Comparison of ENCODE assay signal across 12 cellular contexts in the genomic region with DNA sequence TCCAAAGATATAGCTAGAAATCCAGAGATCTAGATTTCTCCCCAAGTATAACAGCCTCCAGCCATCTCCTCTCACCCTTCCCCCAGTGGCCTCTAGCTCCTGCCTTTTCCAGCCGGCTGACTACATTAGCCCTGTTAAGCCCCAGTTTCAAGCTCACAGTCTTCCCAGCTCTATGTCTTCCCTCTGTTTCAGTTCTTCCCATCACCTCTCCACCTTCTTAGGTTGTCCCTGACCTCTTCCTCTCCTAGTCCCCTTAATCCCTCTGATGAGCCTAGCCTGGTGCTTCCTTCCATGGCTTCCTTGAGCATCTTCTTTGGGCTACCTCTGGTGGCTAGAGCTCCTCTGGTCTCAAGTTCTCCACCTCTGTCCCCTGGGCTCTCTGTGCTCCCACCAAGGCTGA. TPM values are rescaled to one million over a fixed set of nuclear protein-coding genes. Genes with fewer than 3 reads are reported as not detected.
DNase-seq lines count a peak whose midpoint lies in the region; ATAC-seq and TF ChIP-seq lines count a peak whose summit lies in the region.
"Had no signal": no experiment of that assay in that cellular context is flagged by ENCODE, and none has a peak within 500 bp of the region (broad histone marks: within the 10 kb centered on the region; RNA-seq: fewer than 3 reads in every experiment).

No MANE protein-coding gene starts in this region.

- peak overlapping the region; percentile 86 to 94 for H3K4me3 Mint-ChIP-seq in activated T-cell treated with anti-CD3 and anti-CD28 coated beads, Interleukin-2, amount 50 U/mL, for 72 hours
- H3K4me3 Mint-ChIP-seq in activated CD8-positive, alpha-beta T cell treated with anti-CD3 and anti-CD28 coated beads for 36 hours: peak overlapping the region; percentile 72
- H3K4me3 Mint-ChIP-seq in stimulated activated effector memory CD8-positive, alpha-beta T cell treated with anti-CD3 and anti-CD28 coated beads, Interleukin-12 subunit alpha, Interleukin-12 subunit beta, amount 100 ng/mL, for 72 hours: peak overlapping the region; percentile 78

- H3K36me3 ChIP-seq in iPS-20b (ENCODE audit: insufficient read depth, low read depth, low read length): no peaks in the 10 kb centered on the region
- H3K36me3 ChIP-seq in osteoblast (ENCODE audit: insufficient read depth, low read length): no peaks in the 10 kb centered on the region
- H3K36me3 ChIP-seq in left ventricle myocardium inferior: no peaks in the 10 kb centered on the region
- H3K36me3 ChIP-seq: lower lobe of right lung had no signal

- POLR2A ChIA-PET in activated CD8-positive, alpha-beta T cell treated with anti-CD3 and anti-CD28 coated beads for 36 hours (lab: Charles Lee): interaction anchor here (0.6 to 1.2 kb wide), 5 partner anchors 9 to 197 kb away, joined by 3 to 6 read pairs (median 3); a partner anchor contains a TSS
- POLR2A ChIA-PET in HEK293T (lab: Yijun Ruan, JAX): interaction anchor here (1.0 to 2.3 kb wide), 4 partner anchors 12 to 185 kb away, joined by 4 to 15 read pairs (median 6); a partner anchor contains a TSS

- intact Hi-C loops in activated CD8-positive, alpha-beta T cell treated with anti-CD3 and anti-CD28 coated beads for 36 hours (cut with micrococcal nuclease): no loop called here
- intact Hi-C loops in left ventricle myocardium inferior (cut with micrococcal nuclease): loop anchor here (10.0 kb wide), 1 partner anchor 53 kb away; no protein-coding TSS in a partner anchor

- H3K27me3 ChIP-seq in iPS-20b (ENCODE audit: insufficient read depth, low read length) (no peaks in the 10 kb centered on the region; the same call in 1 of the 2 replicates), osteoblast (ENCODE audit: insufficient read depth, low read length) (no peaks in the 10 kb centered on the region), left ventricle myocardium inferior (ENCODE audit: low read depth) (no peaks in the 10 kb centered on the region)

- DNase-seq in activated T-cell treated with anti-CD3 and anti-CD28 coated beads, Interleukin-2, amount 50 U/mL, for 72 hours: no peak
- no peak for DNase-seq in activated T-cell treated with anti-CD3 and anti-CD28 coated beads, Interleukin-2, amount 50 U/mL, for 48 hours
- DNase-seq in activated CD8-positive, alpha-beta T cell treated with anti-CD3 and anti-CD28 coated beads for 36 hours: no peak
- DNase-seq in stimulated activated effector memory CD8-positive, alpha-beta T cell treated with anti-CD3 and anti-CD28 coated beads, Interleukin-12 subunit alpha, Interleukin-12 subunit beta, amount 100 ng/mL, for 72 hours (ENCODE audit: low spot score in 2 of 2): no peak
- DNase-seq in osteoblast (ENCODE audit: insufficient read length, low spot score, missing footprints) (no peak), left ventricle myocardium inferior (no peak), HEK293T (ENCODE audit: extremely low spot score) (no peak)
- DNase-seq: KG1; lower lobe of right lung; psoas muscle; stimulated activated CD4-positive, alpha-beta T cell treated with anti-CD3 and anti-CD28 coated beads, Interleukin-2, amount 100 ng/mL, for 24 hours had no signal

- H4K20me1 ChIP-seq in osteoblast (ENCODE audit: insufficient read depth, low read length): peaks cover 6% of the 10 kb centered on the region

- H3K36me3 Mint-ChIP-seq in activated T-cell treated with anti-CD3 and anti-CD28 coated beads, Interleukin-2, amount 50 U/mL, for 72 hours (ENCODE audit: insufficient read depth in 2 of 2): peaks cover 0 to 2% of the 10 kb centered on the region in 2 donors
- no peaks in the 10 kb centered on the region for H3K36me3 Mint-ChIP-seq in activated CD8-positive, alpha-beta T cell treated with anti-CD3 and anti-CD28 coated beads for 36 hours (ENCODE audit: low read depth)
- H3K36me3 Mint-ChIP-seq in stimulated activated effector memory CD8-positive, alpha-beta T cell treated with anti-CD3 and anti-CD28 coated beads, Interleukin-12 subunit alpha, Interleukin-12 subunit beta, amount 100 ng/mL, for 72 hours: peaks cover under 1% of the 10 kb centered on the region

- no peak overlapping the region for H3K4me2 ChIP-seq in osteoblast (ENCODE audit: insufficient read depth, low read length)

- no peak for TF ChIP-seq CTCF in activated CD8-positive, alpha-beta T cell treated with anti-CD3 and anti-CD28 coated beads for 36 hours (IDR thresholded peaks at IDR 0.05)
- TF ChIP-seq CTCF in osteoblast (IDR thresholded peaks at IDR 0.05; ENCODE audit: extremely low read depth, low read depth, low read length): no peak
- no peak for TF ChIP-seq CTCF in left ventricle myocardium inferior (IDR thresholded peaks at IDR 0.05; ENCODE audit: borderline replicate concordance)

- no peaks in the 10 kb centered on the region for H3K79me2 ChIP-seq in osteoblast (ENCODE audit: insufficient read depth, low read length)

- peaks cover 26% of the 10 kb centered on the region for H3K4me1 ChIP-seq in iPS-20b (ENCODE audit: insufficient read depth, low read length)
- H3K4me1 ChIP-seq in osteoblast (ENCODE audit: insufficient read depth, low read length): peaks cover 31% of the 10 kb centered on the region
- H3K4me1 ChIP-seq in left ventricle myocardium inferior: peaks cover 58% of the 10 kb centered on the region

- H3K27ac Mint-ChIP-seq in activated T-cell treated with anti-CD3 and anti-CD28 coated beads, Interleukin-2, amount 50 U/mL, for 72 hours: peak overlapping the region; percentile 33
- H3K27ac Mint-ChIP-seq in activated CD8-positive, alpha-beta T cell treated with anti-CD3 and anti-CD28 coated beads for 36 hours: no peak overlapping the region
- peak overlapping the region; percentile 84 for H3K27ac Mint-ChIP-seq in stimulated activated effector memory CD8-positive, alpha-beta T cell treated with anti-CD3 and anti-CD28 coated beads, Interleukin-12 subunit alpha, Interleukin-12 subunit beta, amount 100 ng/mL, for 72 hours

- H3K27ac ChIP-seq in iPS-20b (ENCODE audit: low read length) (no peak overlapping the region), osteoblast (ENCODE audit: low read depth, low read length) (no peak overlapping the region), left ventricle myocardium inferior (replicated peaks) (no peak overlapping the region)
- H3K27ac ChIP-seq: lower lobe of right lung, psoas muscle had no signal

- ATAC-seq in activated T-cell treated with anti-CD3 and anti-CD28 coated beads, Interleukin-2, amount 50 U/mL, for 72 hours (replicated peaks in 1 of 2): no peak
- ATAC-seq in activated CD8-positive, alpha-beta T cell treated with anti-CD3 and anti-CD28 coated beads for 36 hours: no peak
- ATAC-seq in stimulated activated effector memory CD8-positive, alpha-beta T cell treated with anti-CD3 and anti-CD28 coated beads, Interleukin-12 subunit alpha, Interleukin-12 subunit beta, amount 100 ng/mL, for 72 hours: no peak
- ATAC-seq: lower lobe of right lung, psoas muscle had no signal

- CTCF ChIA-PET in activated CD8-positive, alpha-beta T cell treated with anti-CD3 and anti-CD28 coated beads for 36 hours (lab: Charles Lee): interaction anchor here (0.7 to 5.7 kb wide), 9 partner anchors 9 to 232 kb away, joined by 3 to 66 read pairs (median 4); a partner anchor contains a TSS
- CTCF ChIA-PET in HEK293T (lab: Yijun Ruan, JAX): interaction anchor here (0.6 to 1.0 kb wide), 5 partner anchors 11 to 297 kb away, joined by 3 to 5 read pairs (median 4); no protein-coding TSS in a partner anchor

- no peaks in the 10 kb centered on the region for H3K27me3 Mint-ChIP-seq in activated T-cell treated with anti-CD3 and anti-CD28 coated beads, Interleukin-2, amount 50 U/mL, for 72 hours (ENCODE audit: low read depth)
- no peaks in the 10 kb centered on the region for H3K27me3 Mint-ChIP-seq in activated CD8-positive, alpha-beta T cell treated with anti-CD3 and anti-CD28 coated beads for 36 hours

- H2AFZ ChIP-seq in osteoblast (ENCODE audit: low read length): no peak overlapping the region

- H3K9ac ChIP-seq in iPS-20b (ENCODE audit: low read depth, low read length): peak overlapping the region; percentile 25; the same call in 1 of the 2 replicates

- no peaks in the 10 kb centered on the region for H3K9me3 Mint-ChIP-seq in activated T-cell treated with anti-CD3 and anti-CD28 coated beads, Interleukin-2, amount 50 U/mL, for 72 hours
- H3K9me3 Mint-ChIP-seq in activated CD8-positive, alpha-beta T cell treated with anti-CD3 and anti-CD28 coated beads for 36 hours: no peaks in the 10 kb centered on the region
- no peaks in the 10 kb centered on the region for H3K9me3 Mint-ChIP-seq in stimulated activated effector memory CD8-positive, alpha-beta T cell treated with anti-CD3 and anti-CD28 coated beads, Interleukin-12 subunit alpha, Interleukin-12 subunit beta, amount 100 ng/mL, for 72 hours

- H3K9me3 ChIP-seq in iPS-20b (ENCODE audit: insufficient read depth, low read depth, low read length): no peaks in the 10 kb centered on the region
- H3K9me3 ChIP-seq in osteoblast (ENCODE audit: low read depth, low read length): no peaks in the 10 kb centered on the region
- no peaks in the 10 kb centered on the region for H3K9me3 ChIP-seq in left ventricle myocardium inferior (replicated peaks)
- H3K9me3 ChIP-seq: lower lobe of right lung, psoas muscle had no signal

- H3K4me3 ChIP-seq in iPS-20b (ENCODE audit: low read length) (peak overlapping the region; percentile 47; the same call in 1 of the 2 replicates), osteoblast (ENCODE audit: insufficient read depth, low read length) (no peak overlapping the region), left ventricle myocardium inferior (no peak overlapping the region)

- H3K4me1 Mint-ChIP-seq in activated T-cell treated with anti-CD3 and anti-CD28 coated beads, Interleukin-2, amount 50 U/mL, for 72 hours (ENCODE audit: low read depth): peaks cover 48% of the 10 kb centered on the region
- H3K4me1 Mint-ChIP-seq in activated CD8-positive, alpha-beta T cell treated with anti-CD3 and anti-CD28 coated beads for 36 hours (ENCODE audit: low read depth): peaks cover 42% of the 10 kb centered on the region
- peaks cover 54% of the 10 kb centered on the region for H3K4me1 Mint-ChIP-seq in stimulated activated effector memory CD8-positive, alpha-beta T cell treated with anti-CD3 and anti-CD28 coated beads, Interleukin-12 subunit alpha, Interleukin-12 subunit beta, amount 100 ng/mL, for 72 hours

RNA-seq across cellular contexts. Expression of a gene that starts 0.9 kb away (rescaled TPM):
- total RNA-seq in activated T-cell treated with anti-CD3 and anti-CD28 coated beads, Interleukin-2, amount 50 U/mL, for 72 hours: 1 to 10 TPM; 3.4 to 4.8 TPM
- 1 to 10 TPM; 7.4 to 9.3 TPM for total RNA-seq in activated CD8-positive, alpha-beta T cell treated with anti-CD3 and anti-CD28 coated beads for 36 hours
- total RNA-seq in osteoblast (4.1 and 4.3 TPM in 2 replicates), left ventricle myocardium inferior (15.6 TPM)

RNA-seq across cellular contexts. Expression of a gene that starts 13.2 kb away (rescaled TPM):
- total RNA-seq in activated T-cell treated with anti-CD3 and anti-CD28 coated beads, Interleukin-2, amount 50 U/mL, for 72 hours: 100 to 1,000 TPM; 122 to 154 TPM
- 100 to 1,000 TPM in 1 of 2 experiments, 10 to 100 TPM in 1; 99.6 to 101 TPM for total RNA-seq in activated CD8-positive, alpha-beta T cell treated with anti-CD3 and anti-CD28 coated beads for 36 hours
- total RNA-seq in osteoblast (3,072 and 3,128 TPM in 2 replicates), left ventricle myocardium inferior (705 TPM)

RNA-seq across cellular contexts. Expression of a gene that starts 21.8 kb away (rescaled TPM):
- 1 to 10 TPM; 7.3 to 9.3 TPM for total RNA-seq in activated T-cell treated with anti-CD3 and anti-CD28 coated beads, Interleukin-2, amount 50 U/mL, for 72 hours
- 1 to 10 TPM; 5.3 to 6.8 TPM for total RNA-seq in activated CD8-positive, alpha-beta T cell treated with anti-CD3 and anti-CD28 coated beads for 36 hours
- total RNA-seq in osteoblast (27.7 and 32.2 TPM in 2 replicates), left ventricle myocardium inferior (12.2 TPM)

RNA-seq across cellular contexts. Expression of a gene that starts 26.1 kb away (rescaled TPM):
- total RNA-seq in activated T-cell treated with anti-CD3 and anti-CD28 coated beads, Interleukin-2, amount 50 U/mL, for 72 hours: 100 to 1,000 TPM; 116 to 121 TPM
- total RNA-seq in activated CD8-positive, alpha-beta T cell treated with anti-CD3 and anti-CD28 coated beads for 36 hours: 10 to 100 TPM; 79.0 to 84.6 TPM
- total RNA-seq in osteoblast (46.0 and 59.4 TPM in 2 replicates), left ventricle myocardium inferior (109 TPM)

RNA-seq across cellular contexts. Expression of a gene that starts 34.3 kb away (rescaled TPM):
- 1 to 10 TPM; 6.6 to 8.9 TPM for total RNA-seq in activated T-cell treated with anti-CD3 and anti-CD28 coated beads, Interleukin-2, amount 50 U/mL, for 72 hours
- 1 to 10 TPM; 4.3 to 4.8 TPM for total RNA-seq in activated CD8-positive, alpha-beta T cell treated with anti-CD3 and anti-CD28 coated beads for 36 hours
- total RNA-seq in osteoblast (22.4 and 24.8 TPM in 2 replicates), left ventricle myocardium inferior (520 TPM)
